Comparison of ENCODE assay signal across 8 cellular contexts in the genomic region with DNA sequence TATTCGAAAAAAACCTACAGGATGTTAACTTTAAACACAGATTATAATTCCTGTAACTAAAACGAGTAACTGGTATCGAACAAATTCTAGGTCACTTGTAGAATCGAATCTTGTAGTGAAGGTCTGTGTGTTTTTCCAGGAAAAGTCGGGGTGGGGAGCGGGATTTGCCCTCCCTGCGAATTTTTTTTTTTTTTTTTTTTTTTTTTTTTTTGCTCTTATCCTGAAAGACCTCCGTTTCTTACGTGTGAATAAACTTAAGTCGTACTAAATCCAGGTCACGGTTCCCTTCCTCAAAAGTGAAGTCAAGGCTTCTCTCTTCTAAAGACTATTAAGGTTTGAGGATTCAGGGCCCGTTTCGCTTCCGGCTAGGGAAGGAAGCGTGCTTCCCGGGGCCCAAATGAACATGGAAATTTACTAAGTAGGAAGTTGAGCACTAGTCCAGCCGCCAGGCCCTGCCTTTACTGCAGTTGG. TPM values are rescaled to one million over a fixed set of nuclear protein-coding genes. Genes with fewer than 3 reads are reported as not detected.
DNase-seq lines count a peak whose midpoint lies in the region; ATAC-seq, FAIRE-seq and TF ChIP-seq lines count a peak whose summit lies in the region.

No MANE protein-coding gene starts in this region.

- H3K4me3 ChIP-seq in bronchial epithelial cell (ENCODE audit: low read depth, low read length), result peak overlapping the region; percentile 79
- H3K4me3 ChIP-seq in mononuclear cell (ENCODE audit: low read length), result peak overlapping the region; percentile 92

- peaks cover 39% of the 10 kb centered on the region for H3K4me1 ChIP-seq in mononuclear cell (ENCODE audit: insufficient read depth, low read length)

- DNase-seq in NCI-H2029 treated with DMSO at 0.1 percent for 48 hours (lab: John Stamatoyannopoulos, UW), result peak; percentile 82
- DNase-seq in bronchial epithelial cell (ENCODE audit: low read depth), result peak; percentile 43
- no peak for DNase-seq in effector CD8-positive, alpha-beta T cell (lab: John Stamatoyannopoulos, UW)
- DNase-seq in activated CD4-positive, alpha-beta T cell treated with anti-CD3 and anti-CD28 coated beads, Interleukin-2, amount 50 U/mL, for 4 hours, result no peak

- no peak for FAIRE-seq in bronchial epithelial cell (lab: Jason Lieb, UNC)

- peak; percentile 7 for ATAC-seq in GM18508 (IDR thresholded peaks at IDR 0.05; ENCODE audit: insufficient read depth, unreplicated experiment)
- ATAC-seq in GM21786 (IDR thresholded peaks at IDR 0.05; ENCODE audit: unreplicated experiment), result no peak
- ATAC-seq in HG03095 (IDR thresholded peaks at IDR 0.05; ENCODE audit: unreplicated experiment), result no peak

- H3K27me3 ChIP-seq in bronchial epithelial cell (ENCODE audit: control insufficient read depth, insufficient read depth, low read length), result no peaks in the 10 kb centered on the region
- no peaks in the 10 kb centered on the region for H3K27me3 ChIP-seq in mononuclear cell (ENCODE audit: insufficient read depth, low read length)

- no peak for TF ChIP-seq CTCF in bronchial epithelial cell (IDR thresholded peaks at IDR 0.05; ENCODE audit: insufficient read depth, low read length, severe bottlenecking)

- H3K36me3 ChIP-seq in bronchial epithelial cell (ENCODE audit: control insufficient read depth, insufficient read depth, low read length), result no peaks in the 10 kb centered on the region

- H3K9me3 ChIP-seq in mononuclear cell (ENCODE audit: low read depth, low read length), result no peaks in the 10 kb centered on the region

RNA-seq across cellular contexts. Expression of gene TBC1D5, which starts 0.8 kb away (rescaled TPM):
- total RNA-seq in bronchial epithelial cell (52.6 and 67.1 TPM in 2 replicates), mononuclear cell (78.4 TPM)

Comparison
In these comparisons a context has a peak if more than half of its experiments do, and no peak if none do; other contexts are left out.
1. DNase-seq: peak in NCI-H2029 treated with DMSO at 0.1 percent for 48 hours (single experiment) and bronchial epithelial cell (single experiment); none in effector CD8-positive, alpha-beta T cell (single experiment) and activated CD4-positive, alpha-beta T cell treated with anti-CD3 and anti-CD28 coated beads, Interleukin-2, amount 50 U/mL, for 4 hours (0 of 2).